8 cellular contexts compared by ENCODE assay signal in genomic region chr1:165444897-165445370, GRCh38. TPM values are rescaled to one million over a fixed set of nuclear protein-coding genes. Genes with fewer than 3 reads are reported as not detected.
DNase-seq lines count a peak whose midpoint lies in the region; ATAC-seq and TF ChIP-seq lines count a peak whose summit lies in the region.

Gene RXRG (minus strand): TSS chr1:165445126. CDS start chr1:165444893, 233 bp downstream.

- peaks cover 45% of the 10 kb centered on the region for H3K27me3 ChIP-seq in ectodermal cell (ENCODE audit: control insufficient read depth, insufficient read depth, low read length, poor library complexity, severe bottlenecking)
- peaks cover 0 to 44% of the 10 kb centered on the region in 2 donors for H3K27me3 ChIP-seq in muscle layer of colon (ENCODE audit: control insufficient read depth in 1 of 2, insufficient read depth in 2 of 2, low read length in 2 of 2)

- H3K36me3 ChIP-seq in ectodermal cell (ENCODE audit: control insufficient read depth, insufficient read depth, low read length) (no peaks in the 10 kb centered on the region), muscle layer of colon (ENCODE audit: insufficient read depth, low read length) (no peaks in the 10 kb centered on the region)

- H3K27ac ChIP-seq in ectodermal cell (ENCODE audit: insufficient read depth, low read depth, low read length, poor library complexity, severe bottlenecking) = no peak within 1 kb of the TSS
- no peak within 1 kb of the TSS for H3K27ac ChIP-seq in muscle layer of colon (ENCODE audit: low read depth, low read length)

- in situ Hi-C loops in GM13977 (cut with MboI; ENCODE audit: low pct_unique_long_range_greater_than_20kb, low sequenced_read_pairs, unreplicated experiment) = no loop called here

- no peak for TF ChIP-seq CTCF in GM13977 (IDR thresholded peaks at IDR 0.05; ENCODE audit: extremely low read depth, insufficient read depth, missing control alignments)

- H3K9me3 ChIP-seq in ectodermal cell (ENCODE audit: control insufficient read depth, low read length) = no peaks in the 10 kb centered on the region
- no peaks in the 10 kb centered on the region for H3K9me3 ChIP-seq in muscle layer of colon (ENCODE audit: low read length)

- H3K4me3 ChIP-seq in ectodermal cell (ENCODE audit: insufficient read depth, low read depth, low read length) = peak within 1 kb of the TSS; percentile 14
- H3K4me3 ChIP-seq in muscle layer of colon (ENCODE audit: low read depth in 1 of 2, low read length in 2 of 2) = peak within 1 kb of the TSS; percentile 22 to 24

- 1% methylated on average over 33 of the region's 33 CpGs for WGBS in ectodermal cell, 2 experiments

- DNase-seq in DMS53 treated with DMSO at 0.1 percent for 48 hours (lab: John Stamatoyannopoulos, UW; ENCODE audit: unreplicated experiment) = peak; percentile 39
- DNase-seq in NCI-H69 (lab: John Stamatoyannopoulos, UW) = peak; percentile 88
- no peak for DNase-seq in CD1c-positive myeloid dendritic cell (ENCODE audit: extremely low spot score)
- DNase-seq in GM13977 (ENCODE audit: low spot score) = no peak

- peaks cover 31% of the 10 kb centered on the region for H3K4me1 ChIP-seq in ectodermal cell (ENCODE audit: control insufficient read depth, insufficient read depth, low read length)
- peaks cover 5% of the 10 kb centered on the region for H3K4me1 ChIP-seq in muscle layer of colon (ENCODE audit: insufficient read depth, low read length)

- no peak within 1 kb of the TSS for H3K9ac ChIP-seq in muscle layer of colon (ENCODE audit: low read length)

- ATAC-seq in GM18861 (IDR thresholded peaks at IDR 0.05; ENCODE audit: unreplicated experiment) (no peak), HG03342 (IDR thresholded peaks at IDR 0.05; ENCODE audit: unreplicated experiment) (no peak)

RNA-seq across cellular contexts. Expression of gene RXRG, which starts in this region (rescaled TPM):
- polyA plus RNA-seq in ectodermal cell (2013, experiment 1 of 4) = 0.89 TPM
- 0.48 TPM for polyA plus RNA-seq in ectodermal cell (2013, experiment 2 of 4)
- 0.80 TPM for polyA plus RNA-seq in ectodermal cell (2013, experiment 3 of 4)
- polyA plus RNA-seq in ectodermal cell (2013, experiment 4 of 4) = 1.1 TPM

Comparison
In these comparisons a context has a peak if more than half of its experiments do, and no peak if none do; other contexts are left out.
1. DNase-seq: peak in DMS53 treated with DMSO at 0.1 percent for 48 hours (single experiment) and NCI-H69 (single experiment); none in CD1c-positive myeloid dendritic cell (single experiment) and GM13977 (single experiment).